In genomic region chr2:164910091-164910899, GRCh38 we compare ENCODE assay signal across 8 cellular contexts. TPM values are rescaled to one million over a fixed set of nuclear protein-coding genes. Genes with fewer than 3 reads are reported as not detected.
DNase-seq lines count a peak whose midpoint lies in the region; ATAC-seq and TF ChIP-seq lines count a peak whose summit lies in the region.

No MANE protein-coding gene starts in this region.

- CTCF ChIA-PET in PC-9 (lab: Charles Lee), result no interaction called here

- H3K36me3 Mint-ChIP-seq in activated T-cell treated with anti-CD3 and anti-CD28 coated beads, Interleukin-2, amount 50 U/mL, for 24 hours (ENCODE audit: low read depth), result no peaks in the 10 kb centered on the region

- WGBS in gastroesophageal sphincter (ENCODE audit: low coverage in 1 of 2), 2 donors, result 33 to 43% methylated on average over 6 of the region's 6 CpGs

- no peak for TF ChIP-seq POLR2A in gastroesophageal sphincter (IDR thresholded peaks at IDR 0.05)

- peaks cover 8% of the 10 kb centered on the region; the same call in 1 of the 2 replicates for H3F3A ChIP-seq in PC-9 (ENCODE audit: insufficient read depth, low read depth)

- H4K20me1 ChIP-seq in PC-9 (ENCODE audit: insufficient read depth), result no peaks in the 10 kb centered on the region

- no peak overlapping the region for H3K27ac ChIP-seq in PC-9
- peak overlapping the region; percentile 57 to 71 (median 65) for H3K27ac ChIP-seq in gastroesophageal sphincter
- peak overlapping the region; percentile 28 to 60 for H3K27ac ChIP-seq in tibial artery
- H3K27ac ChIP-seq in dorsolateral prefrontal cortex, result peak overlapping the region in 29 of 59 donors; percentile 8 to 72 (median 37)

- peaks cover 11% of the 10 kb centered on the region for H3K4me1 Mint-ChIP-seq in activated T-cell treated with anti-CD3 and anti-CD28 coated beads, Interleukin-2, amount 50 U/mL, for 24 hours (ENCODE audit: low read depth)

- H3K9me3 ChIP-seq in PC-9 (ENCODE audit: insufficient read depth, low read depth) (no peaks in the 10 kb centered on the region), gastroesophageal sphincter (no peaks in the 10 kb centered on the region), tibial artery (no peaks in the 10 kb centered on the region)

- TF ChIP-seq CTCF in PC-9 (conservative IDR thresholded peaks at IDR 0.05) (no peak), gastroesophageal sphincter (IDR thresholded peaks at IDR 0.05) (no peak), tibial artery (IDR thresholded peaks at IDR 0.05) (no peak), dorsolateral prefrontal cortex (IDR thresholded peaks at IDR 0.05 in 54 of 56, conservative IDR thresholded peaks at IDR 0.05 in 2 of 56; ENCODE audit: low read depth in 1 of 56, partially characterized antibody in 56 of 56) (no peak)

- ATAC-seq in HG02885 (IDR thresholded peaks at IDR 0.05; ENCODE audit: poor library complexity, unreplicated experiment) (peak; percentile 72), gastroesophageal sphincter (peak; percentile 46)

- H3K36me3 ChIP-seq in PC-9 (ENCODE audit: low read depth) (no peaks in the 10 kb centered on the region), gastroesophageal sphincter (no peaks in the 10 kb centered on the region), tibial artery (no peaks in the 10 kb centered on the region)

- no peak overlapping the region for H3K4me2 ChIP-seq in PC-9

- no peaks in the 10 kb centered on the region for H3K79me2 ChIP-seq in PC-9 (ENCODE audit: low read depth)

- H3K27me3 Mint-ChIP-seq in activated T-cell treated with anti-CD3 and anti-CD28 coated beads, Interleukin-2, amount 50 U/mL, for 24 hours, result peaks cover 2% of the 10 kb centered on the region

- BruUV-seq in PC-9 (replicated peaks; lab: Mats Ljungman, UMichigan), result no TSS peak

- H3K27me3 ChIP-seq in PC-9 (ENCODE audit: insufficient read depth, low read depth), result no peaks in the 10 kb centered on the region
- no peaks in the 10 kb centered on the region for H3K27me3 ChIP-seq in gastroesophageal sphincter
- no peaks in the 10 kb centered on the region for H3K27me3 ChIP-seq in tibial artery
- no peaks in the 10 kb centered on the region for H3K27me3 ChIP-seq in dorsolateral prefrontal cortex

- no peak overlapping the region for H3K4me3 ChIP-seq in PC-9
- H3K4me3 ChIP-seq in gastroesophageal sphincter, result no peak overlapping the region
- H3K4me3 ChIP-seq in tibial artery, result no peak overlapping the region
- H3K4me3 ChIP-seq in dorsolateral prefrontal cortex, result no peak overlapping the region

- H3K9me3 Mint-ChIP-seq in activated T-cell treated with anti-CD3 and anti-CD28 coated beads, Interleukin-2, amount 50 U/mL, for 24 hours, result no peaks in the 10 kb centered on the region

- H2AFZ ChIP-seq in PC-9, result peak overlapping the region; percentile 69

- peaks cover 36% of the 10 kb centered on the region for H3K4me1 ChIP-seq in PC-9 (replicated peaks; ENCODE audit: insufficient read depth)
- H3K4me1 ChIP-seq in gastroesophageal sphincter, result peaks cover 2 to 49% (median 17%) of the 10 kb centered on the region in 3 donors
- peaks cover 0 to 27% (median 6%) of the 10 kb centered on the region in 4 donors for H3K4me1 ChIP-seq in tibial artery

- no peak for TF ChIP-seq EP300 in gastroesophageal sphincter (IDR thresholded peaks at IDR 0.05)

- intact Hi-C loops in PC-9 (cut with micrococcal nuclease; ENCODE audit: unreplicated experiment) (no loop called here), tibial artery (cut with DNase I; ENCODE audit: low total_unique reads) (loop anchor here (5.0 kb wide), 1 partner anchor 173 kb away; no protein-coding TSS in a partner anchor), dorsolateral prefrontal cortex (cut with DNase I) (loop anchor here (5.0 to 10.0 kb wide), 2 partner anchors 165 to 173 kb away; no protein-coding TSS in a partner anchor)

- no peak for DNase-seq in activated T-cell treated with anti-CD3 and anti-CD28 coated beads, Interleukin-2, amount 50 U/mL, for 24 hours
- no peak for DNase-seq in activated T-cell treated with anti-CD3 and anti-CD28 coated beads, Interleukin-2, amount 50 U/mL, for 48 hours
- DNase-seq in PC-9 (peak in 1 of 2 experiments; percentile 18), tibial artery (no peak), dorsolateral prefrontal cortex (no peak), activated gamma-delta T cell (lab: John Stamatoyannopoulos, UW) (no peak)

- H3K4me3 Mint-ChIP-seq in activated T-cell treated with anti-CD3 and anti-CD28 coated beads, Interleukin-2, amount 50 U/mL, for 24 hours, result no peak overlapping the region

- no peaks in the 10 kb centered on the region for H3K9me2 ChIP-seq in PC-9 (ENCODE audit: insufficient read depth)

- H3K27ac Mint-ChIP-seq in activated T-cell treated with anti-CD3 and anti-CD28 coated beads, Interleukin-2, amount 50 U/mL, for 24 hours, result peak overlapping the region; percentile 1

- POLR2A ChIA-PET in PC-9 (lab: Charles Lee; ENCODE audit: unreplicated experiment), result no interaction called here

RNA-seq across cellular contexts. Expression of gene SLC38A11, which starts 45.0 kb away (rescaled TPM):
- not detected in 2 replicates for total RNA-seq in PC-9 (2021)
- 10 to 100 TPM in 1 of 4 donors, 1 to 10 TPM in 2, under 1 TPM in 1; 0.49 to 11.7 (median 2.7) TPM for total RNA-seq in gastroesophageal sphincter
- total RNA-seq in dorsolateral prefrontal cortex, result 10 to 100 TPM in 117 of 120 experiments, 1 to 10 TPM in 3; 6.5 to 67.4 (median 22.7) TPM
